Comparison of ENCODE assay signal across 9 cellular contexts in genomic region chr16:56632160-56632847, GRCh38. TPM values are rescaled to one million over a fixed set of nuclear protein-coding genes. Genes with fewer than 3 reads are reported as not detected.
A peak's percentile ranks its signal among the peaks of the same experiment; 100 is the strongest.
DNase-seq lines count a peak whose midpoint lies in the region; ATAC-seq and TF ChIP-seq lines count a peak whose summit lies in the region.
"Had no signal": no experiment of that assay in that cellular context is flagged by ENCODE, and none has a peak within 500 bp of the region (broad histone marks: within the 10 kb centered on the region; RNA-seq: fewer than 3 reads in every experiment).

MT1M (plus strand) TSS chr16:56632659; CDS start chr16:56632732, 73 bp downstream.

- H3K27me3 ChIP-seq in esophagus squamous epithelium, result peaks cover 0 to 61% (median 5%) of the 10 kb centered on the region in 4 donors
- H3K27me3 ChIP-seq in naive thymus-derived CD4-positive, alpha-beta T cell (ENCODE audit: control insufficient read depth in 2 of 2, insufficient read depth in 2 of 2, low read length in 2 of 2), result peaks cover 3 to 34% of the 10 kb centered on the region in 2 donors

- peaks cover 13 to 39% (median 24%) of the 10 kb centered on the region in 7 donors for H3K4me1 Mint-ChIP-seq in naive thymus-derived CD4-positive, alpha-beta T cell

- H3K27ac ChIP-seq in RWPE1, result peak within 1 kb of the TSS; percentile 24
- H3K27ac ChIP-seq in esophagus squamous epithelium, result peak within 1 kb of the TSS; percentile 42 to 87 (median 80)
- H3K27ac ChIP-seq in naive thymus-derived CD4-positive, alpha-beta T cell (ENCODE audit: low read depth, low read length), result no peak within 1 kb of the TSS

- TF ChIP-seq CTCF in AG09309 (IDR thresholded peaks at IDR 0.05; ENCODE audit: control insufficient read depth, insufficient read depth, low read depth, low read length, missing control alignments) (no peak), RWPE1 (conservative IDR thresholded peaks at IDR 0.05; ENCODE audit: low read depth) (no peak), esophagus squamous epithelium (IDR thresholded peaks at IDR 0.05) (no peak)

- H3K36me3 Mint-ChIP-seq in naive thymus-derived CD4-positive, alpha-beta T cell, result peaks cover 0 to 4% (median 0%) of the 10 kb centered on the region in 5 donors

- TF ChIP-seq POLR2A in esophagus squamous epithelium (IDR thresholded peaks at IDR 0.05), result peak in 2 of 4 donors; percentile 31 to 39

- POLR2A ChIA-PET in RWPE1 (lab: Yijun Ruan, JAX; ENCODE audit: low non-redundant PET), result no interaction called here
- POLR2A ChIA-PET in naive thymus-derived CD4-positive, alpha-beta T cell (lab: Charles Lee), result interaction anchor here (1.0 kb wide), 1 partner anchor 8 kb away, joined by 5 read pairs; no protein-coding TSS in a partner anchor

- no peaks in the 10 kb centered on the region for H3K9me3 ChIP-seq in esophagus squamous epithelium
- no peaks in the 10 kb centered on the region for H3K9me3 ChIP-seq in naive thymus-derived CD4-positive, alpha-beta T cell (ENCODE audit: control insufficient read depth in 2 of 3, low read length in 3 of 3)

- H3K4me3 Mint-ChIP-seq in naive thymus-derived CD4-positive, alpha-beta T cell, result peak within 1 kb of the TSS; percentile 56 to 88 (median 73)

- peaks cover 16 to 50% (median 16%) of the 10 kb centered on the region in 3 donors for H3K4me1 ChIP-seq in esophagus squamous epithelium
- H3K4me1 ChIP-seq in naive thymus-derived CD4-positive, alpha-beta T cell (ENCODE audit: control insufficient read depth in 2 of 2, insufficient read depth in 2 of 2, low read length in 2 of 2), result peaks cover 4 to 10% of the 10 kb centered on the region in 2 donors

- no peaks in the 10 kb centered on the region for H3K36me3 ChIP-seq in esophagus squamous epithelium
- no peaks in the 10 kb centered on the region for H3K36me3 ChIP-seq in naive thymus-derived CD4-positive, alpha-beta T cell (ENCODE audit: control insufficient read depth in 2 of 3, insufficient read depth in 3 of 3, low read length in 3 of 3)

- intact Hi-C loops in esophagus squamous epithelium (cut with DNase I), result no loop called here
- intact Hi-C loops in naive thymus-derived CD4-positive, alpha-beta T cell (cut with micrococcal nuclease), result no loop called here

- no peak for DNase-seq in AG09309 (ENCODE audit: low read depth)
- no peak for DNase-seq in RWPE1 (ENCODE audit: low spot score)
- DNase-seq in esophagus squamous epithelium (lab: John Stamatoyannopoulos, UW), result no peak
- no peak for DNase-seq in naive thymus-derived CD4-positive, alpha-beta T cell
- DNase-seq in COLO829 (ENCODE audit: low spot score), result no peak
- no peak for DNase-seq in NCI-H2196 treated with DMSO at 0.1 percent for 48 hours (lab: John Stamatoyannopoulos, UW; ENCODE audit: unreplicated experiment)
- no peak for DNase-seq in stimulated activated naive CD4-positive, alpha-beta T cell treated with Interleukin-2 at 50 U/mL for 16 hours (lab: John Stamatoyannopoulos, UW)
- no peak for DNase-seq in KG1 (lab: John Stamatoyannopoulos, UW)

- CTCF ChIA-PET in RWPE1 (lab: Yijun Ruan, JAX), result no interaction called here
- CTCF ChIA-PET in naive thymus-derived CD4-positive, alpha-beta T cell (lab: Charles Lee), result interaction anchor here (0.8 kb wide), 1 partner anchor 30 kb away, joined by 3 read pairs; no protein-coding TSS in a partner anchor

- peak; percentile 41 for ATAC-seq in naive thymus-derived CD4-positive, alpha-beta T cell

- H3K9me3 Mint-ChIP-seq in naive thymus-derived CD4-positive, alpha-beta T cell, result peaks cover 0 to 4% (median 0%) of the 10 kb centered on the region in 11 donors

- peaks cover 61 to 74% (median 65%) of the 10 kb centered on the region in 5 donors for H3K27me3 Mint-ChIP-seq in naive thymus-derived CD4-positive, alpha-beta T cell

- H3K4me3 ChIP-seq in AG09309 (ENCODE audit: control insufficient read depth, low read depth, low read length) (peak within 1 kb of the TSS; percentile 50), esophagus squamous epithelium (peak within 1 kb of the TSS; percentile 21 to 71 (median 53))
- no peak within 1 kb of the TSS for H3K4me3 ChIP-seq in naive thymus-derived CD4-positive, alpha-beta T cell (ENCODE audit: low read length)

- 3 to 8% methylated on average over 7 to 11 of the region's 61 CpGs for WGBS in esophagus squamous epithelium, 2 donors

- no peak within 1 kb of the TSS for H3K27ac Mint-ChIP-seq in naive thymus-derived CD4-positive, alpha-beta T cell

RNA-seq across cellular contexts. Expression of gene MT1M, which starts in this region (rescaled TPM):
- 1 to 10 TPM in 2 of 4 donors, under 1 TPM in 1, not detected in 1; 0.57 to 7.4 (median 4.8) TPM for total RNA-seq in esophagus squamous epithelium
- total RNA-seq in naive thymus-derived CD4-positive, alpha-beta T cell, result not detected
- not detected for polyA plus RNA-seq in naive thymus-derived CD4-positive, alpha-beta T cell
- total RNA-seq: activated CD8-positive, alpha-beta memory T cell treated with anti-CD3 and anti-CD28 coated beads for 36 hours had no signal

Comparison
In these comparisons a context has a peak if more than half of its experiments do, and no peak if none do; other contexts are left out.
1. Peak in ATAC-seq in naive thymus-derived CD4-positive, alpha-beta T cell; RNA of the gene not detected or under 1 TPM.